In genomic region chr5:40681351-40682311, GRCh38 we compare ENCODE assay signal across 8 cellular contexts. TPM values are rescaled to one million over a fixed set of nuclear protein-coding genes. Genes with fewer than 3 reads are reported as not detected.
A peak's percentile ranks its signal among the peaks of the same experiment; 100 is the strongest.
DNase-seq lines count a peak whose midpoint lies in the region; ATAC-seq and TF ChIP-seq lines count a peak whose summit lies in the region.

No MANE protein-coding gene starts in this region.

- intact Hi-C loops in dendritic cell treated with granulocyte-macrophage colony-stimulating factor and Interleukin-4, amounts not matched to agents 40 ng/mL and 50 ng/mL, for 4 days (cut with micrococcal nuclease), result loop anchor here (2.0 to 5.0 kb wide), 2 partner anchors 197 to 324 kb away; no protein-coding TSS in a partner anchor

- TF ChIP-seq CTCF in BJ (IDR thresholded peaks at IDR 0.05; ENCODE audit: insufficient read depth, low read depth, low read length), result no peak

- peaks cover 39% of the 10 kb centered on the region for H3K36me3 Mint-ChIP-seq in T-cell
- H3K36me3 Mint-ChIP-seq in dendritic cell treated with granulocyte-macrophage colony-stimulating factor and Interleukin-4, amounts not matched to agents 40 ng/mL and 50 ng/mL, for 4 days (ENCODE audit: low read depth), result peaks cover 60% of the 10 kb centered on the region

- ATAC-seq in T-cell (replicated peaks in 1 of 4), result peak in 1 of 4 experiments; percentile 1

- POLR2A ChIA-PET in BJ (lab: Charles Lee) (no interaction called here), T-cell (lab: Charles Lee) (interaction anchor here (0.5 to 5.2 kb wide), 10 partner anchors 11 to 293 kb away, joined by 3 to 52 read pairs (median 4); no protein-coding TSS in a partner anchor)

- H3K4me1 ChIP-seq in stomach smooth muscle (ENCODE audit: control insufficient read depth, insufficient read depth, low read length), result peaks cover 20% of the 10 kb centered on the region

- H3K4me3 ChIP-seq in BJ (ENCODE audit: low read depth, low read length) (peak overlapping the region; percentile 11; the same call in 1 of the 2 replicates), H7 (ENCODE audit: insufficient read depth, low read depth, low read length) (peak overlapping the region; percentile 77), stomach smooth muscle (ENCODE audit: low read length in 2 of 2) (peak overlapping the region; percentile 95 to 97)

- peak overlapping the region; percentile 92 to 100 (median 99) for H3K4me3 Mint-ChIP-seq in T-cell
- peak overlapping the region; percentile 98 for H3K4me3 Mint-ChIP-seq in dendritic cell treated with granulocyte-macrophage colony-stimulating factor and Interleukin-4, amounts not matched to agents 40 ng/mL and 50 ng/mL, for 4 days

- DNase-seq in BJ (ENCODE audit: low read depth) (no peak), H7 (peak; percentile 59), T-cell (peak in 23 of 34 experiments; percentile 8 to 56 (median 33)), medulla oblongata (ENCODE audit: extremely low spot score) (peak; percentile 15), NCI-H1105 treated with DMSO at 0.1 percent for 48 hours (lab: John Stamatoyannopoulos, UW) (no peak), NCI-H2029 (lab: John Stamatoyannopoulos, UW) (no peak)

- H3K9me3 Mint-ChIP-seq in T-cell, result no peaks in the 10 kb centered on the region
- H3K9me3 Mint-ChIP-seq in dendritic cell treated with granulocyte-macrophage colony-stimulating factor and Interleukin-4, amounts not matched to agents 40 ng/mL and 50 ng/mL, for 4 days, result no peaks in the 10 kb centered on the region

- peak overlapping the region; percentile 98 to 99 for H3K27ac Mint-ChIP-seq in T-cell
- peak overlapping the region; percentile 93 for H3K27ac Mint-ChIP-seq in dendritic cell treated with granulocyte-macrophage colony-stimulating factor and Interleukin-4, amounts not matched to agents 40 ng/mL and 50 ng/mL, for 4 days

- H3K27me3 Mint-ChIP-seq in T-cell, result no peaks in the 10 kb centered on the region
- H3K27me3 Mint-ChIP-seq in dendritic cell treated with granulocyte-macrophage colony-stimulating factor and Interleukin-4, amounts not matched to agents 40 ng/mL and 50 ng/mL, for 4 days, result no peaks in the 10 kb centered on the region

- peak overlapping the region; percentile 71 to 89 for H3K9ac ChIP-seq in stomach smooth muscle (ENCODE audit: low read length in 2 of 2)

- peaks cover 19% of the 10 kb centered on the region for H3K27me3 ChIP-seq in BJ (ENCODE audit: control insufficient read depth, insufficient read depth, low read length)
- H3K27me3 ChIP-seq in H7 (ENCODE audit: control insufficient read depth, insufficient read depth, low read length), result peaks cover 45% of the 10 kb centered on the region
- no peaks in the 10 kb centered on the region for H3K27me3 ChIP-seq in stomach smooth muscle (ENCODE audit: control insufficient read depth in 1 of 2, insufficient read depth in 2 of 2, low read length in 2 of 2)

- no peaks in the 10 kb centered on the region for H3K9me3 ChIP-seq in stomach smooth muscle (ENCODE audit: control insufficient read depth in 2 of 2, low read length in 2 of 2)

- H3K27ac ChIP-seq in stomach smooth muscle (ENCODE audit: low read length), result peak overlapping the region; percentile 88

- peaks cover 51 to 82% (median 62%) of the 10 kb centered on the region in 3 donors for H3K4me1 Mint-ChIP-seq in T-cell
- H3K4me1 Mint-ChIP-seq in dendritic cell treated with granulocyte-macrophage colony-stimulating factor and Interleukin-4, amounts not matched to agents 40 ng/mL and 50 ng/mL, for 4 days (ENCODE audit: low read depth), result peaks cover 49% of the 10 kb centered on the region

- CTCF ChIA-PET in BJ (lab: Yijun Ruan, JAX) (interaction anchor here (4.0 kb wide), 1 partner anchor 968 kb away, joined by 15 read pairs; no protein-coding TSS in a partner anchor), T-cell (lab: Charles Lee) (interaction anchor here (0.6 to 1.2 kb wide), 3 partner anchors 11 to 630 kb away, joined by 3 to 6 read pairs (median 3); no protein-coding TSS in a partner anchor)

- H3K36me3 ChIP-seq in BJ (ENCODE audit: control insufficient read depth, insufficient read depth, low read length) (no peaks in the 10 kb centered on the region), H7 (replicated peaks; ENCODE audit: control insufficient read depth, insufficient read depth, low read length) (no peaks in the 10 kb centered on the region), stomach smooth muscle (ENCODE audit: control insufficient read depth in 2 of 2, insufficient read depth in 2 of 2, low read length in 2 of 2) (no peaks in the 10 kb centered on the region)

RNA-seq across cellular contexts. Expression of gene PTGER4, which starts 1.9 kb away (rescaled TPM):
- polyA plus RNA-seq in BJ (2011; rRNA removed), result 0.28 and 0.44 TPM in 2 replicates
- polyA minus RNA-seq in BJ (2011; rRNA and poly(A)+ RNA removed), result 0.62 and 1.0 TPM in 2 replicates
- 0.07 and 0.31 TPM in 2 replicates for total RNA-seq in H7 (2014; rRNA removed; shearing (Covaris generic))
- 100 to 1,000 TPM in 2 of 5 donors, 10 to 100 TPM in 3; 51.3 to 421 (median 57.3) TPM for total RNA-seq in T-cell

Comparison
In these comparisons a context has a peak if more than half of its experiments do, and no peak if none do; other contexts are left out.
1. DNase-seq: peak in H7 (single experiment), T-cell (23 of 34) and medulla oblongata (single experiment); none in BJ (single experiment), NCI-H1105 treated with DMSO at 0.1 percent for 48 hours (single experiment) and NCI-H2029 (single experiment).
2. H3K4me3 ChIP-seq: peak in every context shown above with its lines; median percentile 96 in stomach smooth muscle; 77 in H7; 11 in BJ.
3. RNA of gene PTGER4, which starts 1.9 kb away (total RNA-seq): 51.3 to 421 TPM in T-cell; 0.07 to 0.31 TPM in H7; every median in the first group is over 10 times any median in the second.